In the genomic region with DNA sequence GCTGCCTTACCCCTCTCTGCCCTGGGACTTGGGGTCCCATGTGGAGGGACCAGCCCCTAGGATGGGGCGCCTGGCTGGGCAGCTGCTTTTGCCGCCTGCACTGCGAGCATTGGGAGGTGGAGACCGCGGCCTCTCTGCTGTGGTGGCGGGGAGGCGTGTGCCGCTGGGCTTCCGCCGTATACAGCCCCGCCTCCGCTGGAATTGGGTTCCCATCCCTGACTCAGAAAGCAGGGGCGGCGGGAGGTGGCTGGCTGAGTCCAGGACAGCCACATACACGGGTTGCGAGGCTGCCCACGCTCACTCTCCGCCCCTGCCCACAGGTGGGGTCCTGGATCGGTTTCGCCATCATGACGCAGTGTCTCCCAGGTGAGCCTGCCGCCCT, we compare ENCODE assay signal across 17 cellular contexts. TPM values are rescaled to one million over a fixed set of nuclear protein-coding genes. Genes with fewer than 3 reads are reported as not detected.
DNase-seq lines count a peak whose midpoint lies in the region; ATAC-seq and TF ChIP-seq lines count a peak whose summit lies in the region.
"Had no signal": no experiment of that assay in that cellular context is flagged by ENCODE, and none has a peak within 500 bp of the region (broad histone marks: within the 10 kb centered on the region; RNA-seq: fewer than 3 reads in every experiment).

No MANE protein-coding gene starts in this region.

- H3K9me3 Mint-ChIP-seq in glutamatergic neuron (ENCODE audit: unreplicated experiment), result peaks cover 2% of the 10 kb centered on the region
- H3K9me3 Mint-ChIP-seq: CD8-positive, alpha-beta memory T cell; T-helper 1 cell treated with Interleukin-12 subunit alpha and Interleukin-12 subunit beta and Interleukin-4 antibody, amounts not matched to agents 30 μg/mL and 1 μg/mL, for 36 hours had no signal

- peaks cover 28 to 82% (median 58%) of the 10 kb centered on the region in 11 experiments; a peak in 19 of 22 replicates for H4K20me1 ChIP-seq in BLaER1 treated with 17β-estradiol and CSF1 and Interleukin-3, amounts not matched to agents 10 nM and 100 nM

- H3K27me3 ChIP-seq in BLaER1 treated with 17β-estradiol and CSF1 and Interleukin-3, amounts not matched to agents 10 nM and 100 nM, result no peaks in the 10 kb centered on the region
- H3K27me3 ChIP-seq: BE2C had no signal

- peaks cover 83 to 96% (median 93%) of the 10 kb centered on the region in 10 experiments for H3K4me1 ChIP-seq in BLaER1 treated with 17β-estradiol and CSF1 and Interleukin-3, amounts not matched to agents 10 nM and 100 nM

- POLR2A ChIA-PET in RWPE1 (lab: Yijun Ruan, JAX; ENCODE audit: low non-redundant PET), result no interaction called here

- DNase-seq in RWPE1 (ENCODE audit: low spot score) (no peak), left colon (no peak), glutamatergic neuron (no peak)
- no peak for DNase-seq in stimulated activated CD4-positive, alpha-beta T cell treated with anti-CD3 and anti-CD28 coated beads, Interleukin-2, amount 100 ng/mL, for 48 hours
- DNase-seq: ACHN; BE2C; CD8-positive, alpha-beta memory T cell; NCI-H1048; NCI-H446; NCI-H774; Right ventricle myocardium superior had no signal

- H3K27ac Mint-ChIP-seq in glutamatergic neuron (ENCODE audit: unreplicated experiment), result no peak overlapping the region
- H3K27ac Mint-ChIP-seq: T-helper 1 cell treated with Interleukin-12 subunit alpha and Interleukin-12 subunit beta and Interleukin-4 antibody, amounts not matched to agents 30 μg/mL and 1 μg/mL, for 36 hours had no signal

- CTCF ChIA-PET in RWPE1 (lab: Yijun Ruan, JAX), result interaction anchor here (0.7 kb wide), 1 partner anchor 483 kb away, joined by 3 read pairs; no protein-coding TSS in a partner anchor

- H3K9ac ChIP-seq in BLaER1 treated with 17β-estradiol and CSF1 and Interleukin-3, amounts not matched to agents 10 nM and 100 nM, result peak overlapping the region in 10 of 11 experiments; percentile 15 to 79 (median 69); a peak in 16 of 22 replicates

- H3K4me1 Mint-ChIP-seq in glutamatergic neuron (ENCODE audit: low read depth, unreplicated experiment), result peaks cover 11% of the 10 kb centered on the region

- no peaks in the 10 kb centered on the region for H3K9me3 ChIP-seq in BLaER1 treated with 17β-estradiol and CSF1 and Interleukin-3, amounts not matched to agents 10 nM and 100 nM (replicated peaks in 1 of 11)
- H3K9me3 ChIP-seq: BE2C had no signal

- no peaks in the 10 kb centered on the region for H3K36me3 Mint-ChIP-seq in glutamatergic neuron (ENCODE audit: unreplicated experiment)

- peaks cover 6% of the 10 kb centered on the region for H3K27me3 Mint-ChIP-seq in glutamatergic neuron (ENCODE audit: unreplicated experiment)
- H3K27me3 Mint-ChIP-seq: CD8-positive, alpha-beta memory T cell had no signal

- H3K4me3 Mint-ChIP-seq in glutamatergic neuron (ENCODE audit: unreplicated experiment), result no peak overlapping the region
- H3K4me3 Mint-ChIP-seq: T-helper 1 cell treated with Interleukin-12 subunit alpha and Interleukin-12 subunit beta and Interleukin-4 antibody, amounts not matched to agents 30 μg/mL and 1 μg/mL, for 36 hours had no signal

- peak overlapping the region in 9 of 11 experiments; percentile 22 to 88 (median 73); a peak in 17 of 22 replicates for H3K27ac ChIP-seq in BLaER1 treated with 17β-estradiol and CSF1 and Interleukin-3, amounts not matched to agents 10 nM and 100 nM
- peak overlapping the region; percentile 100 for H3K27ac ChIP-seq in RWPE1

- peak; percentile 8 for TF ChIP-seq POLR2A in GM18951 (IDR thresholded peaks at IDR 0.05; ENCODE audit: extremely low read depth, insufficient read depth, insufficient read length)

- TF ChIP-seq CTCF in RWPE1 (conservative IDR thresholded peaks at IDR 0.05; ENCODE audit: low read depth) (no peak), glutamatergic neuron (IDR thresholded peaks at IDR 0.05; ENCODE audit: partially characterized antibody, unreplicated experiment) (no peak)

- peak overlapping the region in 8 of 10 experiments; percentile 29 to 64 (median 43); a peak in 11 of 20 replicates for H3K4me3 ChIP-seq in BLaER1 treated with 17β-estradiol and CSF1 and Interleukin-3, amounts not matched to agents 10 nM and 100 nM

- H3K36me3 ChIP-seq in BLaER1 treated with 17β-estradiol and CSF1 and Interleukin-3, amounts not matched to agents 10 nM and 100 nM, result peaks cover 11 to 58% (median 30%) of the 10 kb centered on the region in 11 experiments; a peak in 18 of 22 replicates

- ATAC-seq in left colon, result peak; percentile 10
- ATAC-seq in HG02759 (IDR thresholded peaks at IDR 0.05; ENCODE audit: unreplicated experiment), result no peak
- no peak for ATAC-seq in HG02884 (IDR thresholded peaks at IDR 0.05; ENCODE audit: unreplicated experiment)

- intact Hi-C loops in left colon (cut with DNase I, micrococcal nuclease), result no loop called here

- peak overlapping the region; percentile 79 to 98 (median 96) for H3K4me2 ChIP-seq in BLaER1 treated with 17β-estradiol and CSF1 and Interleukin-3, amounts not matched to agents 10 nM and 100 nM

- in situ Hi-C loops in GM18951 (cut with MboI; ENCODE audit: low sequenced_read_pairs, unreplicated experiment), result no loop called here

RNA-seq across cellular contexts. Expression of a gene that starts 6.6 kb away (rescaled TPM):
- total RNA-seq in left colon, result 100 to 1,000 TPM; 228 to 299 TPM
- 145 TPM for total RNA-seq in glutamatergic neuron (ENCODE audit: unreplicated experiment)

RNA-seq across cellular contexts. Expression of a gene that starts 17.6 kb away (rescaled TPM):
- total RNA-seq in left colon, result under 1 TPM; 0.15 to 0.36 TPM
- not detected for total RNA-seq in glutamatergic neuron (ENCODE audit: unreplicated experiment)
- total RNA-seq: HT-29, Right ventricle myocardium superior had no signal

RNA-seq across cellular contexts. Expression of a gene that starts 35.9 kb away (rescaled TPM):
- total RNA-seq in left colon (100 to 1,000 TPM; 119 to 161 TPM), glutamatergic neuron (ENCODE audit: unreplicated experiment) (102 TPM)

RNA-seq across cellular contexts. Expression of a gene that starts 47.1 kb away (rescaled TPM):
- total RNA-seq in left colon, result 100 to 1,000 TPM; 122 to 123 TPM
- total RNA-seq in glutamatergic neuron (ENCODE audit: unreplicated experiment), result 53.9 TPM
